ENCODE assay signal across 1 cellular context in the genomic region with DNA sequence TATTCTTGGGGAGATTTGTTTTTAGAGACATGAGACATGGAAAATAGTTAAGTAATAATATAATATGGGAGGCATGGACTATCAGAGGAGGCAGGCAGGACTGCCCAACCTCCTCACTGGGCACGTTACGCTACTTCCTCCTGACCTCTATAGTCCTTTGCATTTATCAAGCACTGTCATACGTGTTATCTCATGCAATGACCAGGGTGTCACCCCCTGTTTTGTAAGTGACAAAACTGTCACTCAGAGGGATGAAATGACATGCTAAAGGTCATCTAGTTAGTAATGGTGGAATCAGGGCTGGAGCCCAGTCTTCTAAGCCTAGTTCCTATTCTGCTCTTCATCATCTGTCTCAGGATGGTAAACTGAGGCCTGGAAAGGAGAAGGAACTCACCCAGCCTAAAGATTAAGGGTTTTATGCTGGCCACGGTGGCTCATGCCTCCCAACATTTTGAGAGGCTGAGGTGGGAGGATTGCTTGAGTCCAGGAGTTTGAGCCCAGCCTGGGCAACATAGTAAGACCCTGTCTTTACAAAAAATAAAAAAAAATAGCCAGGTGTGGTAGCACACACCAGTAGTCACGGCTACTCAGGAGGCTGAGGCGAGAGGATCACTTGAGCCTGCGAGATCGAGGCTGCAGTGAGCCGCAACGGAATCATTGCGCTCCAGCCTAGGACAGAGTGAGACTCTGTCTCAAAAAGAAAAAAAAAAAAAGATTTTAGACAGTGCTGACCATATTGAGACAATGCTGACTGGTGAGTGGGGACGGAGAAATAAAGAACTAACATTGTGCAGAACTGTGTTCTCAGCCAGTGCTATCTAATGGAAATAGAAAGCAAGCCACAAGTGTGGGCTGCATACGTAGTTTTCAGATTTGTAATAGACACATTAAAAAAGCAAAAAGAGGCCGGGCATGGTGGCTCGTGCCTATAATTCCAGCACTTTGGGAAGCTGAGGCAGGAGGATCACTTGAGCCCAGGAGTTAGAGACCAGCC.
TF ChIP-seq lines count a peak whose summit lies in the region.

No MANE protein-coding gene starts in this region.

TF ChIP-seq in GM12878, 131 proteins besides CTCF, POLR2A, EP300 and RAD21 (continued from another document):
- TF ChIP-seq, protein P1, sequence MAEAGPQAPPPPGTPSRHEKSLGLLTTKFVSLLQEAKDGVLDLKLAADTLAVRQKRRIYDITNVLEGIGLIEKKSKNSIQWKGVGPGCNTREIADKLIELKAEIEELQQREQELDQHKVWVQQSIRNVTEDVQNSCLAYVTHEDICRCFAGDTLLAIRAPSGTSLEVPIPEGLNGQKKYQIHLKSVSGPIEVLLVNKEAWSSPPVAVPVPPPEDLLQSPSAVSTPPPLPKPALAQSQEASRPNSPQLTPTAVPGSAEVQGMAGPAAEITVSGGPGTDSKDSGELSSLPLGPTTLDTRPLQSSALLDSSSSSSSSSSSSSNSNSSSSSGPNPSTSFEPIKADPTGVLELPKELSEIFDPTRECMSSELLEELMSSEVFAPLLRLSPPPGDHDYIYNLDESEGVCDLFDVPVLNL (IDR thresholded peaks at IDR 0.05; ENCODE audit: low read depth, low read length): no peak
- TF ChIP-seq, protein P2, sequence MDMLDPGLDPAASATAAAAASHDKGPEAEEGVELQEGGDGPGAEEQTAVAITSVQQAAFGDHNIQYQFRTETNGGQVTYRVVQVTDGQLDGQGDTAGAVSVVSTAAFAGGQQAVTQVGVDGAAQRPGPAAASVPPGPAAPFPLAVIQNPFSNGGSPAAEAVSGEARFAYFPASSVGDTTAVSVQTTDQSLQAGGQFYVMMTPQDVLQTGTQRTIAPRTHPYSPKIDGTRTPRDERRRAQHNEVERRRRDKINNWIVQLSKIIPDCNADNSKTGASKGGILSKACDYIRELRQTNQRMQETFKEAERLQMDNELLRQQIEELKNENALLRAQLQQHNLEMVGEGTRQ (IDR thresholded peaks at IDR 0.05; ENCODE audit: borderline replicate concordance, low read depth, low read length): no peak
- no peak for TF ChIP-seq SUZ12 (IDR thresholded peaks at IDR 0.05; ENCODE audit: unreplicated experiment)
- TF ChIP-seq HCFC1 (IDR thresholded peaks at IDR 0.05; ENCODE audit: low read length): no peak
- peak; percentile 34; the same call in 1 of the 2 replicates for TF ChIP-seq ZNF384 (IDR thresholded peaks at IDR 0.05; ENCODE audit: borderline replicate concordance, low read depth, low read length)
- TF ChIP-seq MEF2A (IDR thresholded peaks at IDR 0.05; ENCODE audit: insufficient read depth, low read depth, low read length): 0 out of 2 replicates have a peak, but pooled peaks have one; percentile 3
- no peak for TF ChIP-seq CHD1 (IDR thresholded peaks at IDR 0.05; ENCODE audit: low read depth, low read length)
- TF ChIP-seq CREM (IDR thresholded peaks at IDR 0.05; ENCODE audit: low read depth): no peak; the same call in 1 of the 2 replicates
- TF ChIP-seq POLR2AphosphoS5 (IDR thresholded peaks at IDR 0.05; ENCODE audit: low read length): 0 out of 2 replicates have a peak, but pooled peaks have one; percentile 18
- TF ChIP-seq ZSCAN29 (IDR thresholded peaks at IDR 0.05): no peak
- TF ChIP-seq BHLHE40 (IDR thresholded peaks at IDR 0.05; ENCODE audit: borderline replicate concordance in 1 of 2, low read depth in 2 of 2, low read length in 1 of 2): peak in 1 of 2 experiments; percentile 27; a peak in 1 of 4 replicates
- TF ChIP-seq, protein P3, sequence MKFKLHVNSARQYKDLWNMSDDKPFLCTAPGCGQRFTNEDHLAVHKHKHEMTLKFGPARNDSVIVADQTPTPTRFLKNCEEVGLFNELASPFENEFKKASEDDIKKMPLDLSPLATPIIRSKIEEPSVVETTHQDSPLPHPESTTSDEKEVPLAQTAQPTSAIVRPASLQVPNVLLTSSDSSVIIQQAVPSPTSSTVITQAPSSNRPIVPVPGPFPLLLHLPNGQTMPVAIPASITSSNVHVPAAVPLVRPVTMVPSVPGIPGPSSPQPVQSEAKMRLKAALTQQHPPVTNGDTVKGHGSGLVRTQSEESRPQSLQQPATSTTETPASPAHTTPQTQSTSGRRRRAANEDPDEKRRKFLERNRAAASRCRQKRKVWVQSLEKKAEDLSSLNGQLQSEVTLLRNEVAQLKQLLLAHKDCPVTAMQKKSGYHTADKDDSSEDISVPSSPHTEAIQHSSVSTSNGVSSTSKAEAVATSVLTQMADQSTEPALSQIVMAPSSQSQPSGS (IDR thresholded peaks at IDR 0.05; ENCODE audit: low read length): 0 out of 2 replicates have a peak, but pooled peaks have one; percentile 16
- peak; percentile 32; the same call in 1 of the 2 replicates for TF ChIP-seq FOXM1 (IDR thresholded peaks at IDR 0.05; ENCODE audit: low read depth, low read length)
- TF ChIP-seq IKZF2 (IDR thresholded peaks at IDR 0.05): 0 out of 4 replicates have a peak, but pooled peaks of 1 of the 2 experiments have one; percentile 19
- TF ChIP-seq, protein P4, sequence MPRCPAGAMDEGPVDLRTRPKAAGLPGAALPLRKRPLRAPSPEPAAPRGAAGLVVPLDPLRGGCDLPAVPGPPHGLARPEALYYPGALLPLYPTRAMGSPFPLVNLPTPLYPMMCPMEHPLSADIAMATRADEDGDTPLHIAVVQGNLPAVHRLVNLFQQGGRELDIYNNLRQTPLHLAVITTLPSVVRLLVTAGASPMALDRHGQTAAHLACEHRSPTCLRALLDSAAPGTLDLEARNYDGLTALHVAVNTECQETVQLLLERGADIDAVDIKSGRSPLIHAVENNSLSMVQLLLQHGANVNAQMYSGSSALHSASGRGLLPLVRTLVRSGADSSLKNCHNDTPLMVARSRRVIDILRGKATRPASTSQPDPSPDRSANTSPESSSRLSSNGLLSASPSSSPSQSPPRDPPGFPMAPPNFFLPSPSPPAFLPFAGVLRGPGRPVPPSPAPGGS (IDR thresholded peaks at IDR 0.05; ENCODE audit: borderline replicate concordance, insufficient read depth, low read depth, low read length, poor library complexity, severe bottlenecking): peak; percentile 26
- no peak for TF ChIP-seq TCF12 (IDR thresholded peaks at IDR 0.05; ENCODE audit: low read depth, low read length)
- no peak for TF ChIP-seq MYB (IDR thresholded peaks at IDR 0.05; ENCODE audit: borderline replicate concordance, low read depth, low read length)
- TF ChIP-seq, protein P5, sequence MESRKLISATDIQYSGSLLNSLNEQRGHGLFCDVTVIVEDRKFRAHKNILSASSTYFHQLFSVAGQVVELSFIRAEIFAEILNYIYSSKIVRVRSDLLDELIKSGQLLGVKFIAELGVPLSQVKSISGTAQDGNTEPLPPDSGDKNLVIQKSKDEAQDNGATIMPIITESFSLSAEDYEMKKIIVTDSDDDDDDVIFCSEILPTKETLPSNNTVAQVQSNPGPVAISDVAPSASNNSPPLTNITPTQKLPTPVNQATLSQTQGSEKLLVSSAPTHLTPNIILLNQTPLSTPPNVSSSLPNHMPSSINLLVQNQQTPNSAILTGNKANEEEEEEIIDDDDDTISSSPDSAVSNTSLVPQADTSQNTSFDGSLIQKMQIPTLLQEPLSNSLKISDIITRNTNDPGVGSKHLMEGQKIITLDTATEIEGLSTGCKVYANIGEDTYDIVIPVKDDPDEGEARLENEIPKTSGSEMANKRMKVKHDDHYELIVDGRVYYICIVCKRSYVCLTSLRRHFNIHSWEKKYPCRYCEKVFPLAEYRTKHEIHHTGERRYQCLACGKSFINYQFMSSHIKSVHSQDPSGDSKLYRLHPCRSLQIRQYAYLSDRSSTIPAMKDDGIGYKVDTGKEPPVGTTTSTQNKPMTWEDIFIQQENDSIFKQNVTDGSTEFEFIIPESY (IDR thresholded peaks at IDR 0.05): peak; percentile 42; the same call in 1 of the 2 replicates
- TF ChIP-seq, protein P6, sequence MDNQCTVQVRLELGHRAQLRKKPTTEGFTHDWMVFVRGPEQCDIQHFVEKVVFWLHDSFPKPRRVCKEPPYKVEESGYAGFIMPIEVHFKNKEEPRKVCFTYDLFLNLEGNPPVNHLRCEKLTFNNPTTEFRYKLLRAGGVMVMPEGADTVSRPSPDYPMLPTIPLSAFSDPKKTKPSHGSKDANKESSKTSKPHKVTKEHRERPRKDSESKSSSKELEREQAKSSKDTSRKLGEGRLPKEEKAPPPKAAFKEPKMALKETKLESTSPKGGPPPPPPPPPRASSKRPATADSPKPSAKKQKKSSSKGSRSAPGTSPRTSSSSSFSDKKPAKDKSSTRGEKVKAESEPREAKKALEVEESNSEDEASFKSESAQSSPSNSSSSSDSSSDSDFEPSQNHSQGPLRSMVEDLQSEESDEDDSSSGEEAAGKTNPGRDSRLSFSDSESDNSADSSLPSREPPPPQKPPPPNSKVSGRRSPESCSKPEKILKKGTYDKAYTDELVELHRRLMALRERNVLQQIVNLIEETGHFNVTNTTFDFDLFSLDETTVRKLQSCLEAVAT (IDR thresholded peaks at IDR 0.05): peak; percentile 94
- TF ChIP-seq, protein P7, sequence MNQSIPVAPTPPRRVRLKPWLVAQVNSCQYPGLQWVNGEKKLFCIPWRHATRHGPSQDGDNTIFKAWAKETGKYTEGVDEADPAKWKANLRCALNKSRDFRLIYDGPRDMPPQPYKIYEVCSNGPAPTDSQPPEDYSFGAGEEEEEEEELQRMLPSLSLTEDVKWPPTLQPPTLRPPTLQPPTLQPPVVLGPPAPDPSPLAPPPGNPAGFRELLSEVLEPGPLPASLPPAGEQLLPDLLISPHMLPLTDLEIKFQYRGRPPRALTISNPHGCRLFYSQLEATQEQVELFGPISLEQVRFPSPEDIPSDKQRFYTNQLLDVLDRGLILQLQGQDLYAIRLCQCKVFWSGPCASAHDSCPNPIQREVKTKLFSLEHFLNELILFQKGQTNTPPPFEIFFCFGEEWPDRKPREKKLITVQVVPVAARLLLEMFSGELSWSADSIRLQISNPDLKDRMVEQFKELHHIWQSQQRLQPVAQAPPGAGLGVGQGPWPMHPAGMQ (IDR thresholded peaks at IDR 0.05; ENCODE audit: borderline replicate concordance): no peak
- 0 out of 2 replicates have a peak, but pooled peaks have one; percentile 33 for TF ChIP-seq NR2F1 (conservative IDR thresholded peaks at IDR 0.05)
- TF ChIP-seq, protein P8, sequence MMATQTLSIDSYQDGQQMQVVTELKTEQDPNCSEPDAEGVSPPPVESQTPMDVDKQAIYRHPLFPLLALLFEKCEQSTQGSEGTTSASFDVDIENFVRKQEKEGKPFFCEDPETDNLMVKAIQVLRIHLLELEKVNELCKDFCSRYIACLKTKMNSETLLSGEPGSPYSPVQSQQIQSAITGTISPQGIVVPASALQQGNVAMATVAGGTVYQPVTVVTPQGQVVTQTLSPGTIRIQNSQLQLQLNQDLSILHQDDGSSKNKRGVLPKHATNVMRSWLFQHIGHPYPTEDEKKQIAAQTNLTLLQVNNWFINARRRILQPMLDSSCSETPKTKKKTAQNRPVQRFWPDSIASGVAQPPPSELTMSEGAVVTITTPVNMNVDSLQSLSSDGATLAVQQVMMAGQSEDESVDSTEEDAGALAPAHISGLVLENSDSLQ (IDR thresholded peaks at IDR 0.05): peak; percentile 83
